1 cellular context compared by ENCODE assay signal in the genomic region with DNA sequence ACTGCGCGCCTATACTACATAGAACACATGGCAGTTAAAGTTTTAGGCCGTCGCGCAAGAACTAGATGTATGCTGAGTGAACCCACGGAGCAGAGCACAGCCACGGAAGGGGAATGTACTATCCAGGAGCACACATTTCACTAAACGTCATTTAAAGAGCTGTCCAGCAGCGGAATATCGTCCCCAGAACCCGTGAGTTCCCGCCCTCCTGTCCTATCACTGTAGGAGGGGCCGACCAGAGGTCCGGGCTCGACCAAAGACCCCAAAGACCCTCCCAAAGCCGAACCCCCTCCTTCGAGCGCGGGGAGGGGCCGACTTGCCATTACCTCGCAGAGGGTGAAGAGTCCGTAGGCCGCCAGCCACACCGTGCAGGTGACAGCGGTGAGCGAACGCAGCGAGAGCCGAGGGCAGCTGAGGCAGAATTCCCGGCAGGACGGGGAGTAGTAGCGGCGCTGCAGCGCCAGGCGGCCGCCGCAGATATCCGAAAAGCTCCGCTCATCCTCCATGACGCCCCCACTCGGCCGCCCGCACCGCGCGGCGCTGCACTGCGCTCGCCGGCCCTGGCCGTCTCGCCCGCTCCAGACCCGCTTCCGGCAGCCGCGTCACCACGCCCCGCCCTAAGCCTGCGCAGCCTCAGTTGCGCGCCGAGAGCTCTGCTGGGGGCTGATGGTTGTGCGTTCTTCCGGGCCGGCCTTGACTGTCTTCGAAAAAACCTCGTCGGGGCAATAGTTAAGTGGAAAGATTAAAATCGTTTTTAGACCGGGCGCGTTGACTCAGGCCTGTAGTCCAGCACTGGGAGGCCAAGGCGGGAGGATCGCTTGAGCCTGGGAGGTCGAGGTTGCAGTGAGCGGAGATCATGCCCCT.
TF ChIP-seq lines count a peak whose summit lies in the region.

A gene with protein sequence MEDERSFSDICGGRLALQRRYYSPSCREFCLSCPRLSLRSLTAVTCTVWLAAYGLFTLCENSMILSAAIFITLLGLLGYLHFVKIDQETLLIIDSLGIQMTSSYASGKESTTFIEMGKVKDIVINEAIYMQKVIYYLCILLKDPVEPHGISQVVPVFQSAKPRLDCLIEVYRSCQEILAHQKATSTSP (minus strand): TSS at position 571 of the 864 bp plus-strand sequence. CDS start 65 bp downstream, at position 506.

TF ChIP-seq in K562, 482 proteins besides CTCF, POLR2A, EP300 and RAD21 (continued from another document and continues in another):
- no peak for TF ChIP-seq BCLAF1 (IDR thresholded peaks at IDR 0.05; ENCODE audit: borderline replicate concordance in 1 of 2, control insufficient read depth in 1 of 2, low read depth in 2 of 2, low read length in 1 of 2)
- no peak for TF ChIP-seq ZNF444 (CRISPR knock-in tag; IDR thresholded peaks at IDR 0.05)
- TF ChIP-seq CTCFL (IDR thresholded peaks at IDR 0.05; ENCODE audit: borderline replicate concordance, insufficient read depth, low read depth, low read length, poor library complexity, severe bottlenecking) = peak; percentile 57
- no peak for TF ChIP-seq CAMTA2 (CRISPR knock-in tag; conservative IDR thresholded peaks at IDR 0.05)
- TF ChIP-seq NFIX (CRISPR knock-in tag; IDR thresholded peaks at IDR 0.05; ENCODE audit: low read depth) = no peak
- no peak for TF ChIP-seq MITF (IDR thresholded peaks at IDR 0.05)
- no peak for TF ChIP-seq ATF1 (CRISPR knock-in tag; IDR thresholded peaks at IDR 0.05)
- TF ChIP-seq ATF1 (tag; IDR thresholded peaks at IDR 0.05) = peak; percentile 87
- TF ChIP-seq USF1 (CRISPR knock-in tag; IDR thresholded peaks at IDR 0.05) = no peak
- no peak for TF ChIP-seq ZHX1 (conservative IDR thresholded peaks at IDR 0.05; ENCODE audit: low read length)
- no peak for TF ChIP-seq CC2D1A (IDR thresholded peaks at IDR 0.05)
- no peak for TF ChIP-seq ZNF133 (CRISPR knock-in tag; IDR thresholded peaks at IDR 0.05)
- no peak for TF ChIP-seq KLF16 (IDR thresholded peaks at IDR 0.05)
- TF ChIP-seq XRCC3 (IDR thresholded peaks at IDR 0.05) = no peak
- no peak for TF ChIP-seq CEBPB (tag; IDR thresholded peaks at IDR 0.05)
- TF ChIP-seq SNIP1 (IDR thresholded peaks at IDR 0.05; ENCODE audit: low read depth) = no peak
- TF ChIP-seq ZC3H4 (CRISPR knock-in tag; IDR thresholded peaks at IDR 0.05; ENCODE audit: borderline replicate concordance) = no peak
- TF ChIP-seq GTF2F1 (IDR thresholded peaks at IDR 0.05; ENCODE audit: low read depth, low read length) = no peak
- TF ChIP-seq BCL6 (CRISPR knock-in tag; IDR thresholded peaks at IDR 0.05) = no peak
- TF ChIP-seq ZNF407 (IDR thresholded peaks at IDR 0.05; ENCODE audit: low read depth) = no peak
- no peak for TF ChIP-seq ZNF384 (IDR thresholded peaks at IDR 0.05; ENCODE audit: low read depth, low read length)
- TF ChIP-seq GABPB1 (CRISPR knock-in tag; IDR thresholded peaks at IDR 0.05) = peak; percentile 84
- TF ChIP-seq HEY1 (CRISPR knock-in tag; IDR thresholded peaks at IDR 0.05; ENCODE audit: borderline replicate concordance) = no peak
- peak; percentile 26; the same call in 1 of the 2 replicates for TF ChIP-seq ZBTB17 (CRISPR knock-in tag; IDR thresholded peaks at IDR 0.05)
- TF ChIP-seq KDM2B (CRISPR knock-in tag; IDR thresholded peaks at IDR 0.05) = no peak
- no peak for TF ChIP-seq CBFA2T2 (conservative IDR thresholded peaks at IDR 0.05)
- no peak for TF ChIP-seq NR3C1 (CRISPR knock-in tag; IDR thresholded peaks at IDR 0.05)
- TF ChIP-seq HMGXB4 (CRISPR knock-in tag; IDR thresholded peaks at IDR 0.05) = no peak
- no peak for TF ChIP-seq ZKSCAN1 (IDR thresholded peaks at IDR 0.05; ENCODE audit: low read depth, low read length)
- TF ChIP-seq, protein P1, sequence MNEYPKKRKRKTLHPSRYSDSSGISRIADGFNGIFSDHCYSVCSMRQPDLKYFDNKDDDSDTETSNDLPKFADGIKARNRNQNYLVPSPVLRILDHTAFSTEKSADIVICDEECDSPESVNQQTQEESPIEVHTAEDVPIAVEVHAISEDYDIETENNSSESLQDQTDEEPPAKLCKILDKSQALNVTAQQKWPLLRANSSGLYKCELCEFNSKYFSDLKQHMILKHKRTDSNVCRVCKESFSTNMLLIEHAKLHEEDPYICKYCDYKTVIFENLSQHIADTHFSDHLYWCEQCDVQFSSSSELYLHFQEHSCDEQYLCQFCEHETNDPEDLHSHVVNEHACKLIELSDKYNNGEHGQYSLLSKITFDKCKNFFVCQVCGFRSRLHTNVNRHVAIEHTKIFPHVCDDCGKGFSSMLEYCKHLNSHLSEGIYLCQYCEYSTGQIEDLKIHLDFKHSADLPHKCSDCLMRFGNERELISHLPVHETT (CRISPR knock-in tag; conservative IDR thresholded peaks at IDR 0.05 in 1 of 2, IDR thresholded peaks at IDR 0.05 in 1 of 2) = peak in 1 of 2 experiments; percentile 41; a peak in 1 of 4 replicates
